In genomic region chr4:56316011-56316650, GRCh38 we compare ENCODE assay signal across 17 cellular contexts.
A peak's percentile ranks its signal among the peaks of the same experiment; 100 is the strongest.
DNase-seq lines count a peak whose midpoint lies in the region; ATAC-seq and TF ChIP-seq lines count a peak whose summit lies in the region.
"Had no signal": no experiment of that assay in that cellular context is flagged by ENCODE, and none has a peak within 500 bp of the region (broad histone marks: within the 10 kb centered on the region; RNA-seq: fewer than 3 reads in every experiment).

No MANE protein-coding gene starts in this region.

- peak; percentile 44 for DNase-seq in activated CD4-positive, alpha-beta T cell treated with anti-CD3 and anti-CD28 coated beads, Interleukin-2, amount 10 ng/mL, durations not matched to agents 24 days and 14 days
- DNase-seq in activated CD4-positive, alpha-beta T cell treated with anti-CD3 and anti-CD28 coated beads, Interleukin-2, amount 50 U/mL, for 4 hours: no peak
- DNase-seq in coronary artery (ENCODE audit: low spot score) (peak; percentile 55), nephron progenitor cell (no peak), DMS153 (lab: John Stamatoyannopoulos, UW) (no peak)
- no peak for DNase-seq in effector CD8-positive, alpha-beta T cell (lab: John Stamatoyannopoulos, UW)
- DNase-seq: ACHN; Calu3; CD4-positive, alpha-beta memory T cell; COR-L47; DND-41; GM23248; H7; HCEC 1CT had no signal

- H3K4me3 Mint-ChIP-seq in activated CD4-positive, alpha-beta T cell treated with anti-CD3 and anti-CD28 coated beads, Interleukin-2, amount 10 ng/mL, durations not matched to agents 24 days and 14 days: no peak overlapping the region
- no peak overlapping the region for H3K4me3 Mint-ChIP-seq in nephron progenitor cell
- H3K4me3 Mint-ChIP-seq: CD4-positive, alpha-beta memory T cell had no signal

- no peaks in the 10 kb centered on the region for H3K4me1 Mint-ChIP-seq in activated CD4-positive, alpha-beta T cell treated with anti-CD3 and anti-CD28 coated beads, Interleukin-2, amount 10 ng/mL, durations not matched to agents 24 days and 14 days
- H3K4me1 Mint-ChIP-seq in nephron progenitor cell: no peaks in the 10 kb centered on the region
- H3K4me1 Mint-ChIP-seq: CD4-positive, alpha-beta memory T cell had no signal

- ATAC-seq in HG03565 (IDR thresholded peaks at IDR 0.05; ENCODE audit: unreplicated experiment): no peak
- ATAC-seq: A549 had no signal

- no peak overlapping the region for H3K4me3 ChIP-seq in coronary artery
- H3K4me3 ChIP-seq: A549, GM23248 had no signal

- intact Hi-C loops in activated CD4-positive, alpha-beta T cell treated with anti-CD3 and anti-CD28 coated beads, Interleukin-2, amount 10 ng/mL, durations not matched to agents 24 days and 14 days (cut with micrococcal nuclease): no loop called here

- no peak overlapping the region for H3K27ac Mint-ChIP-seq in activated CD4-positive, alpha-beta T cell treated with anti-CD3 and anti-CD28 coated beads, Interleukin-2, amount 10 ng/mL, durations not matched to agents 24 days and 14 days
- H3K27ac Mint-ChIP-seq in nephron progenitor cell: peak overlapping the region; percentile 51
- H3K27ac Mint-ChIP-seq: CD4-positive, alpha-beta memory T cell had no signal

- no peak overlapping the region for H3K27ac ChIP-seq in coronary artery
- H3K27ac ChIP-seq: 22Rv1, A549, GM23248 had no signal

- TF ChIP-seq CTCF in coronary artery (IDR thresholded peaks at IDR 0.05): no peak
- TF ChIP-seq CTCF in nephron progenitor cell (IDR thresholded peaks at IDR 0.05): no peak

- peaks cover 2% of the 10 kb centered on the region for H3K27me3 Mint-ChIP-seq in activated CD4-positive, alpha-beta T cell treated with anti-CD3 and anti-CD28 coated beads, Interleukin-2, amount 10 ng/mL, durations not matched to agents 24 days and 14 days
- H3K27me3 Mint-ChIP-seq in nephron progenitor cell (ENCODE audit: low read depth, poor library complexity): no peaks in the 10 kb centered on the region

- no peaks in the 10 kb centered on the region for H3K9me3 Mint-ChIP-seq in activated CD4-positive, alpha-beta T cell treated with anti-CD3 and anti-CD28 coated beads, Interleukin-2, amount 10 ng/mL, durations not matched to agents 24 days and 14 days
- no peaks in the 10 kb centered on the region for H3K9me3 Mint-ChIP-seq in nephron progenitor cell

- no peaks in the 10 kb centered on the region for H3K36me3 Mint-ChIP-seq in activated CD4-positive, alpha-beta T cell treated with anti-CD3 and anti-CD28 coated beads, Interleukin-2, amount 10 ng/mL, durations not matched to agents 24 days and 14 days (ENCODE audit: low read depth)
- H3K36me3 Mint-ChIP-seq in nephron progenitor cell (ENCODE audit: low read depth): peaks cover 86% of the 10 kb centered on the region
- H3K36me3 Mint-ChIP-seq: CD4-positive, alpha-beta memory T cell had no signal

Comparison
In these comparisons a context has a peak if more than half of its experiments do, and no peak if none do; other contexts are left out.
1. DNase-seq: peak in activated CD4-positive, alpha-beta T cell treated with anti-CD3 and anti-CD28 coated beads, Interleukin-2, amount 10 ng/mL, durations not matched to agents 24 days and 14 days (single experiment) and coronary artery (single experiment); none in activated CD4-positive, alpha-beta T cell treated with anti-CD3 and anti-CD28 coated beads, Interleukin-2, amount 50 U/mL, for 4 hours (0 of 2), nephron progenitor cell (single experiment), effector CD8-positive, alpha-beta T cell (single experiment) and DMS153 (single experiment).